ENCODE assay signal across 7 cellular contexts in the genomic region with DNA sequence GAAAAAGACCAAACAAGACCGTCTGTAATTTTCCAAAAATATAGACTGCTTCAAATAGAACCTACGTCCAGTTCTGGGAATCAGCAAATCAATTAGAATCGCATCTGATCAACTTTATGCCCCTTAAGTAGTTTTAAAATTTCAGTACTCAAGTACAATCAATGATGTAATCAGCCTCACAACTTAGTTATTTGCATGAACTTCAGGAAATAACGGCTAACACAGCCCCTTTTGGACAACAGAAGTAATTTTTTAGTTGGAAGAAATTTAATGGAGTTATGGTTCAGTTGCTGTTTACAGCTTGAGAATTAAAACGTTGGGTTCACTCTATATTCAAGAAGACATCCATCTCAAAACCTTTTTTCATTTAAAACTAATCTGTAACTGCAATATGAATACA. TPM values are rescaled to one million over a fixed set of nuclear protein-coding genes. Genes with fewer than 3 reads are reported as not detected.
DNase-seq lines count a peak whose midpoint lies in the region; ATAC-seq, FAIRE-seq and TF ChIP-seq lines count a peak whose summit lies in the region.

No MANE protein-coding gene starts in this region.

- no peak for ATAC-seq in RWPE2 (ENCODE audit: low read depth)
- no peak for ATAC-seq in GM18502 (IDR thresholded peaks at IDR 0.05; ENCODE audit: poor library complexity, unreplicated experiment)
- ATAC-seq in GM21723 (IDR thresholded peaks at IDR 0.05; ENCODE audit: unreplicated experiment) = no peak
- ATAC-seq in HG02798 (IDR thresholded peaks at IDR 0.05; ENCODE audit: poor library complexity, unreplicated experiment) = no peak

- no peaks in the 10 kb centered on the region for H3K9me3 ChIP-seq in RWPE2 (ENCODE audit: severe bottlenecking)

- DNase-seq in H4 (ENCODE audit: low spot score) (peak; percentile 38), RWPE2 (ENCODE audit: low spot score) (no peak), neural crest cell (ENCODE audit: low read depth, low spot score) (no peak)

- no peaks in the 10 kb centered on the region for H3K36me3 ChIP-seq in RWPE2 (ENCODE audit: low read depth)

- no peaks in the 10 kb centered on the region for H3K27me3 ChIP-seq in RWPE2 (ENCODE audit: insufficient read depth, poor library complexity, severe bottlenecking)

- peak; percentile 35 for FAIRE-seq in endometrium (lab: Jason Lieb, UNC)

- peaks cover 41% of the 10 kb centered on the region for H3K4me1 Mint-ChIP-seq in neural crest cell

- H3K27ac ChIP-seq in RWPE2 (ENCODE audit: poor library complexity, severe bottlenecking) = peak overlapping the region; percentile 77

- H3K9me3 Mint-ChIP-seq in neural crest cell = no peaks in the 10 kb centered on the region

- H3K27me3 Mint-ChIP-seq in neural crest cell (ENCODE audit: low read depth) = no peaks in the 10 kb centered on the region

- TF ChIP-seq CTCF in RWPE2 (IDR thresholded peaks at IDR 0.05; ENCODE audit: poor library complexity, severe bottlenecking) (no peak), neural crest cell (conservative IDR thresholded peaks at IDR 0.05) (peak; percentile 23)

- peak overlapping the region; percentile 19 for H3K27ac Mint-ChIP-seq in neural crest cell (ENCODE audit: unreplicated experiment)

- H3K4me3 ChIP-seq in RWPE2 (ENCODE audit: severe bottlenecking) = peak overlapping the region; percentile 100

- H3K4me3 Mint-ChIP-seq in neural crest cell = peak overlapping the region; percentile 91

- H3K36me3 Mint-ChIP-seq in neural crest cell (ENCODE audit: low read depth) = no peaks in the 10 kb centered on the region

- H3K4me1 ChIP-seq in RWPE2 (ENCODE audit: insufficient read depth, poor library complexity, severe bottlenecking) = peaks cover 3% of the 10 kb centered on the region

RNA-seq across cellular contexts. Expression of a gene that starts 1.1 kb away (rescaled TPM):
- 13.8 and 18.6 TPM in 2 replicates for total RNA-seq in H4 (2014; rRNA removed; shearing (Covaris generic))
- 18.1 and 23.6 TPM in 2 replicates for total RNA-seq in neural crest cell
